8 cellular contexts compared by ENCODE assay signal in the genomic region with DNA sequence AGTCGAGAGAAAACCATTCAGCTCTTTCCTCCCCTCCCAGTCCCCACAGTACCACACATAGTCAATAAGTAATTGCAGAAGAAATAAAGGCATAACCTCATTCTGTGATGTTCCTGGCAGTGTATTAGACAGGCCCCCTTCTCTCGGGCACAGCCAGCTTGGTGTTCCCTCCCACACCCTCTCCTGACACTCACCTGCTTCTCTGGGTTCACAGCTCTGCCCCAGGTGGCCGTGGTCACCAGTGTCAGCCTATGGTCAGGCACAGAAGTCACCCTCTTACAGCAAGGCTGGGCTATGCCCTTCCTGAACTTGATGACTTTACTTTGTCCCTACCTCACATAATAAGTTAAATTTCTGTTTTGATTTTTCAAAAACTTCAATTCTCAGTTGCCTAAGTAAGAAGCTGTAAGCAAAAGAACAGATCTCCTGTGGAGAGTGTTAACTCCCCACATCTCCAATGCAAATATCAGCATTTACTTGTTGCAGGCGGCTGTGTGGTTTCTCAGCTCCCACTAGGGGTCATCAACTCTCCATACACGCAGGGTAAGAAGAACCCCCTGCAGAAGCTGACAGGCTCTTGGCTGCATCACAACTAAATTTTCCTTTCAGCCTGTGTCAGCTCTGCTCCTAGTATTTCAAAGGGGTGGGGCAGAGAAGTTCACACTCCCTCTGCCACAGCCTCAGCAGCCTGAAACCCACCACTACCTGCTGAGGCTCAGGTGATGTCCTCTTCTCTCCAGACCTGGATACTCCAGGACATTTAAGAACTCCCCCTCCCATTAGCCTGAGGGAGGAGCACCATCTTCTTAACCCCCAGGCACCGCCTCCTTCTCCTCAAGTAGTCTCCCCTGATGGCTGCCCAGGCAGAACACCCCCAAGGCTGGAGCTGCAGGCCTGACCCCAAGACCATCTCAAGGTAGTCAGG.
DNase-seq lines count a peak whose midpoint lies in the region; ATAC-seq and TF ChIP-seq lines count a peak whose summit lies in the region.
"Not testable (repeated sequence)": the region's sequence is repeated elsewhere in the genome, so short reads cannot be mapped to it uniquely, and the experiment has no call there.

No MANE protein-coding gene starts in this region.

- H3K27ac Mint-ChIP-seq in WTC11 = not testable (repeated sequence)

- ATAC-seq in HCT116 (peak; percentile 78), WTC11 (peak; percentile 92)

- peak overlapping the region; percentile 16; the same call in 1 of the 2 replicates for H3K4me3 Mint-ChIP-seq in WTC11

- not testable (repeated sequence) for H3K27ac ChIP-seq in HCT116 (ENCODE audit: low read depth, low read length); transverse colon

- H3K4me3 ChIP-seq in HCT116 (replicated peaks in 1 of 2; ENCODE audit: low read depth in 1 of 2, low read length in 2 of 2); fibroblast of villous mesenchyme (ENCODE audit: low read depth, low read length); transverse colon: not testable (repeated sequence)

- H3K9me2 ChIP-seq in HCT116 (ENCODE audit: insufficient read depth) = not testable (repeated sequence)

- peaks cover 28% of the 10 kb centered on the region for H3K4me1 Mint-ChIP-seq in WTC11

- not testable (repeated sequence) for H3K36me3 ChIP-seq in HCT116 (ENCODE audit: control insufficient read depth in 1 of 2, insufficient read depth in 2 of 2, low read length in 2 of 2); transverse colon

- not testable (repeated sequence) for H3K4me2 ChIP-seq in HCT116 (ENCODE audit: low read length)

- H3K9me3 ChIP-seq in HCT116 (ENCODE audit: control insufficient read depth in 1 of 2, insufficient read depth in 1 of 2, low read depth in 1 of 2, low read length in 2 of 2); transverse colon: not testable (repeated sequence)

- not testable (repeated sequence) for H3K27me3 Mint-ChIP-seq in WTC11 (ENCODE audit: low read depth)

- TF ChIP-seq CTCF in HCT116 (IDR thresholded peaks at IDR 0.05 in 2 of 3, conservative IDR thresholded peaks at IDR 0.05 in 1 of 3; ENCODE audit: borderline replicate concordance in 1 of 3, insufficient read depth in 1 of 3, low read depth in 2 of 3, low read length in 2 of 3) (peak; percentile 16 to 51 (median 40); a peak in 3 of 6 replicates), WTC11 (IDR thresholded peaks at IDR 0.05) (peak; percentile 39; the same call in 1 of the 2 replicates), fibroblast of villous mesenchyme (IDR thresholded peaks at IDR 0.05; ENCODE audit: insufficient read depth, low read depth, low read length) (peak; percentile 56), transverse colon (IDR thresholded peaks at IDR 0.05) (peak in 3 of 5 experiments; percentile 27 to 32 (median 30))

- in situ Hi-C loops in transverse colon (cut with MboI; ENCODE audit: low pct_ligation_motif_present in 1 of 4, low pct_unique_long_range_greater_than_20kb in 1 of 4, low sequenced_read_pairs in 3 of 4) = not testable (repeated sequence)

- H3K9me3 Mint-ChIP-seq in WTC11 = not testable (repeated sequence)

- H3K36me3 Mint-ChIP-seq in WTC11 = not testable (repeated sequence)

- POLR2A ChIA-PET in HCT116 (lab: Charles Lee); WTC11 (lab: Charles Lee): not testable (repeated sequence)

- H3K9ac ChIP-seq in HCT116 (ENCODE audit: low read length) = not testable (repeated sequence)

- WGBS in transverse colon (ENCODE audit: low coverage in 1 of 2), 2 donors = 45 to 57% methylated on average over 3 to 6 of the region's 6 CpGs

- not testable (repeated sequence) for H4K20me1 ChIP-seq in HCT116 (ENCODE audit: insufficient read depth)

- not testable (repeated sequence) for TF ChIP-seq EP300 in transverse colon (IDR thresholded peaks at IDR 0.05; ENCODE audit: low read depth)

- not testable (repeated sequence) for BruUV-seq in HCT116 (replicated peaks; lab: Mats Ljungman, UMichigan)

- H3K79me2 ChIP-seq in HCT116 (ENCODE audit: insufficient read depth, low read length) = not testable (repeated sequence)

- CTCF ChIA-PET in HCT116 (lab: Charles Lee) = interaction anchor here (0.8 to 1.4 kb wide), 4 partner anchors 178 to 380 kb away, joined by 3 to 4 read pairs (median 4); no protein-coding TSS in a partner anchor
- CTCF ChIA-PET in WTC11 (lab: Charles Lee) = interaction anchor here (0.6 to 2.1 kb wide), 18 partner anchors 15 to 618 kb away, joined by 3 to 13 read pairs (median 6); no protein-coding TSS in a partner anchor

- H3K4me1 ChIP-seq in HCT116 (ENCODE audit: control insufficient read depth in 1 of 2, insufficient read depth in 2 of 2, low read length in 2 of 2) = not testable (repeated sequence)
- H3K4me1 ChIP-seq in transverse colon = peaks cover 0 to 14% (median 4%) of the 10 kb centered on the region in 4 donors

- DNase-seq in DMS53 treated with DMSO at 0.1 percent for 48 hours (lab: John Stamatoyannopoulos, UW; ENCODE audit: unreplicated experiment) (peak; percentile 58), HCT116 (ENCODE audit: low read depth, low spot score) (peak; percentile 15), NCI-H1092 treated with DMSO at 0.1 percent for 48 hours (lab: John Stamatoyannopoulos, UW) (peak; percentile 16), NOMO-1 (lab: John Stamatoyannopoulos, UW; ENCODE audit: unreplicated experiment in 2 of 2) (peak; percentile 7 to 32), WTC11 (ENCODE audit: low spot score) (peak; percentile 52), fibroblast of villous mesenchyme (ENCODE audit: low read depth) (peak; percentile 30), lung microvascular endothelial cell (ENCODE audit: low read depth in 2 of 2) (peak; percentile 18 to 68)
- not testable (repeated sequence) for DNase-seq in transverse colon

- peaks cover 54% of the 10 kb centered on the region for H3K27me3 ChIP-seq in HCT116 (ENCODE audit: insufficient read depth, low read length)
- not testable (repeated sequence) for H3K27me3 ChIP-seq in transverse colon

- RAD21 ChIA-PET in HCT116 (lab: Charles Lee; ENCODE audit: low non-redundant PET in 1 of 2, low total read pairs in 2 of 2, uncharacterized antibody in 2 of 2, unreplicated experiment in 2 of 2) = not testable (repeated sequence)

- not testable (repeated sequence) for H2AFZ ChIP-seq in HCT116 (ENCODE audit: low read depth, low read length, poor library complexity, severe bottlenecking)

- intact Hi-C loops in HCT116 (cut with micrococcal nuclease) = loop anchor here (2.0 kb wide), 1 partner anchor 178 kb away; no protein-coding TSS in a partner anchor
- intact Hi-C loops in transverse colon (cut with DNase I; ENCODE audit: low total_unique reads) = not testable (repeated sequence)

- not testable (repeated sequence) for TF ChIP-seq POLR2A in HCT116 (IDR thresholded peaks at IDR 0.05; ENCODE audit: borderline replicate concordance, extremely low read depth, insufficient read depth, insufficient read length); transverse colon (IDR thresholded peaks at IDR 0.05)

- TF ChIP-seq RAD21 in HCT116 (IDR thresholded peaks at IDR 0.05; ENCODE audit: low read depth) = peak; percentile 47; the same call in 1 of the 2 replicates
